Comparison of ENCODE assay signal across 4 cellular contexts in the genomic region with DNA sequence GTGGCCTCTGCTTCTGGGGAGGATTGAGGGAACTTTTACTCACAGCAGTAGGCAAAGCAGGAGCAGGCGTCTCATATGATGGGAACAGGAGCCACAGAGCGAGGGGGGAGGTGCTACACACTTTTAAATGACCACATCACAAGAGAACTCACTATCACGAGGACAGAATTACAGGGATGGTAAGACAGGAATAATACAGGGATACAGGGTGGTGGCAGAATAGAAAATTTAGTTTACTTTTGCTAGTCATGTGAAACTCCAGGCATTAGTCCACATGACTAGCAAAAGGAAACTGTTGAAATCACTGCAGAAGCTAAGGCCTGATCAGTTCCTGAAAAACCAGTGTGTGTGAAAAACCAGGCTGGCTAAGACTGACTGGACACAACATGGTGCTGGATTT.
"Had no signal": no experiment of that assay in that cellular context is flagged by ENCODE, and none has a peak within 500 bp of the region (broad histone marks: within the 10 kb centered on the region; RNA-seq: fewer than 3 reads in every experiment).

No MANE protein-coding gene starts in this region.

- H3K4me3 ChIP-seq: GM23338 had no signal

- H3K4me2 ChIP-seq: GM23338 had no signal

- DNase-seq: H9, HCEC 1CT, KBM-7 had no signal

- ATAC-seq: GM23338 had no signal

- H2AFZ ChIP-seq: GM23338 had no signal
